In the genomic region with DNA sequence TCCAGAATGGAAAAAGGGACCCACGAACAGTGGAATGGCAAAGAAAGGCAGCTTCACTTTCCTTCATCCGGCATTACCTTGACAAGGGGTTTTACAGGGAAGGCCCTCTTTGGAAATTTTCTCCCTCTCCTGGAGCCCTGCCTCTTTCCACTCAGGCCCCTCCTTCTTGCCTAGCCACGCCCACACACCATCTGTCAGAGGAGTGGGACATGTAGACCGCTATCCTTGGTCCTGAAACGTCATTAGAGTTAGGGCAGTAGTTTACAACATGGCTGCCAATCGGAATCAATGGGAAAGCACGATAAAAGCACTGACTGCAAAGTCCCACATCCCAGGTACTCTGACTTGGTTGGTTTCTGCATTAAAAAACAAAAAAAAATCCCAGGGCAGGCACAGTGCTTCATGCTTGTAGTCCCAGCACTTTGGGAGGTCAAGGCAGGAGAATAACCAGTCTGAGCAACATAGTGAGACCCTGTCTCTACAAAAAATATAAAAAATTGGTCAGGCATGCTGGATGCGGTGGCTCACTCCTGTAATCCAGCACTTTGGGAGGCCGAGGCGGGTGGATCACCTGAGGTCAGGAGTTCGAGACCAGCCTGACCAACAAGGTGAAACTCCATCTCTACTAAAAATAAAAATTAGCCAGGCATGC, we compare ENCODE assay signal across 9 cellular contexts.
DNase-seq lines count a peak whose midpoint lies in the region; ATAC-seq and TF ChIP-seq lines count a peak whose summit lies in the region.
"Had no signal": no experiment of that assay in that cellular context is flagged by ENCODE, and none has a peak within 500 bp of the region (broad histone marks: within the 10 kb centered on the region; RNA-seq: fewer than 3 reads in every experiment).

No MANE protein-coding gene starts in this region.

- no peak for ATAC-seq in activated CD8-positive, alpha-beta memory T cell treated with anti-CD3 and anti-CD28 coated beads, Interleukin-2, amount 10 ng/mL, durations not matched to agents 7 days and 5 days
- no peak for ATAC-seq in activated T-helper 17 cell treated with anti-CD3 and anti-CD28 coated beads, Interleukin-2, amount 50 U/mL, for 72 hours (replicated peaks)
- ATAC-seq in HG03521 (IDR thresholded peaks at IDR 0.05; ENCODE audit: unreplicated experiment): no peak

- peak; percentile 45 for DNase-seq in activated CD8-positive, alpha-beta memory T cell treated with anti-CD3 and anti-CD28 coated beads, Interleukin-2, amount 10 ng/mL, durations not matched to agents 7 days and 5 days
- no peak for DNase-seq in activated CD8-positive, alpha-beta memory T cell treated with anti-CD3 and anti-CD28 coated beads for 24 hours
- peak; percentile 87 to 90 for DNase-seq in SJCRH30
- DNase-seq in fibroblast of pulmonary artery (ENCODE audit: low read depth): peak; percentile 86
- DNase-seq in smooth muscle cell of the brain vasculature (ENCODE audit: low read depth, low spot score): peak; percentile 49
- no peak for DNase-seq in NCI-H2029 (lab: John Stamatoyannopoulos, UW)

- H3K4me1 Mint-ChIP-seq in activated CD8-positive, alpha-beta memory T cell treated with anti-CD3 and anti-CD28 coated beads, Interleukin-2, amount 10 ng/mL, durations not matched to agents 7 days and 5 days: no peaks in the 10 kb centered on the region
- no peaks in the 10 kb centered on the region for H3K4me1 Mint-ChIP-seq in activated T-helper 17 cell treated with anti-CD3 and anti-CD28 coated beads, Interleukin-2, amount 50 U/mL, for 72 hours

- H3K4me3 Mint-ChIP-seq in activated CD8-positive, alpha-beta memory T cell treated with anti-CD3 and anti-CD28 coated beads, Interleukin-2, amount 10 ng/mL, durations not matched to agents 7 days and 5 days: no peak overlapping the region
- no peak overlapping the region for H3K4me3 Mint-ChIP-seq in activated T-helper 17 cell treated with anti-CD3 and anti-CD28 coated beads, Interleukin-2, amount 50 U/mL, for 72 hours
- H3K4me3 Mint-ChIP-seq: stimulated activated naive CD8-positive, alpha-beta T cell treated with anti-CD3 and anti-CD28 coated beads, Interleukin-15, Interleukin-2, amounts not matched to agents 100 ng/mL and 50 ng/mL, for 24 hours had no signal

- H3K27ac Mint-ChIP-seq in activated CD8-positive, alpha-beta memory T cell treated with anti-CD3 and anti-CD28 coated beads, Interleukin-2, amount 10 ng/mL, durations not matched to agents 7 days and 5 days: no peak overlapping the region
- H3K27ac Mint-ChIP-seq in activated T-helper 17 cell treated with anti-CD3 and anti-CD28 coated beads, Interleukin-2, amount 50 U/mL, for 72 hours: no peak overlapping the region
- H3K27ac Mint-ChIP-seq: stimulated activated naive CD8-positive, alpha-beta T cell treated with anti-CD3 and anti-CD28 coated beads, Interleukin-15, Interleukin-2, amounts not matched to agents 100 ng/mL and 50 ng/mL, for 24 hours had no signal

- H3K36me3 ChIP-seq in SJCRH30: no peaks in the 10 kb centered on the region

- CTCF ChIA-PET in activated CD8-positive, alpha-beta memory T cell treated with anti-CD3 and anti-CD28 coated beads, Interleukin-2, amount 10 ng/mL, durations not matched to agents 7 days and 5 days (lab: Charles Lee): no interaction called here

- H3K27me3 Mint-ChIP-seq in activated CD8-positive, alpha-beta memory T cell treated with anti-CD3 and anti-CD28 coated beads, Interleukin-2, amount 10 ng/mL, durations not matched to agents 7 days and 5 days: no peaks in the 10 kb centered on the region
- H3K27me3 Mint-ChIP-seq in activated T-helper 17 cell treated with anti-CD3 and anti-CD28 coated beads, Interleukin-2, amount 50 U/mL, for 72 hours: peaks cover 9% of the 10 kb centered on the region

- no peak overlapping the region for H3K27ac ChIP-seq in SJCRH30

- no peaks in the 10 kb centered on the region for H3K36me3 Mint-ChIP-seq in activated CD8-positive, alpha-beta memory T cell treated with anti-CD3 and anti-CD28 coated beads, Interleukin-2, amount 10 ng/mL, durations not matched to agents 7 days and 5 days
- no peaks in the 10 kb centered on the region for H3K36me3 Mint-ChIP-seq in activated T-helper 17 cell treated with anti-CD3 and anti-CD28 coated beads, Interleukin-2, amount 50 U/mL, for 72 hours (ENCODE audit: low read depth)

- no peaks in the 10 kb centered on the region for H3K27me3 ChIP-seq in SJCRH30

- no peak overlapping the region for H3K4me3 ChIP-seq in SJCRH30
- no peak overlapping the region for H3K4me3 ChIP-seq in fibroblast of pulmonary artery (replicated peaks; ENCODE audit: low read depth, low read length)

- no peaks in the 10 kb centered on the region for H3K9me3 ChIP-seq in SJCRH30 (replicated peaks)

- H3K4me1 ChIP-seq in SJCRH30: no peaks in the 10 kb centered on the region

- TF ChIP-seq CTCF in fibroblast of pulmonary artery (IDR thresholded peaks at IDR 0.05; ENCODE audit: low read length, missing control alignments): no peak

- no peaks in the 10 kb centered on the region for H3K9me3 Mint-ChIP-seq in activated CD8-positive, alpha-beta memory T cell treated with anti-CD3 and anti-CD28 coated beads, Interleukin-2, amount 10 ng/mL, durations not matched to agents 7 days and 5 days (ENCODE audit: low read depth)
- H3K9me3 Mint-ChIP-seq in activated T-helper 17 cell treated with anti-CD3 and anti-CD28 coated beads, Interleukin-2, amount 50 U/mL, for 72 hours: no peaks in the 10 kb centered on the region
- H3K9me3 Mint-ChIP-seq: stimulated activated naive CD8-positive, alpha-beta T cell treated with anti-CD3 and anti-CD28 coated beads, Interleukin-15, Interleukin-2, amounts not matched to agents 100 ng/mL and 50 ng/mL, for 24 hours had no signal

Comparison
In these comparisons a context has a peak if more than half of its experiments do, and no peak if none do; other contexts are left out.
1. DNase-seq: peak in activated CD8-positive, alpha-beta memory T cell treated with anti-CD3 and anti-CD28 coated beads, Interleukin-2, amount 10 ng/mL, durations not matched to agents 7 days and 5 days (single experiment), SJCRH30 (2 of 2), fibroblast of pulmonary artery (single experiment) and smooth muscle cell of the brain vasculature (single experiment); none in activated CD8-positive, alpha-beta memory T cell treated with anti-CD3 and anti-CD28 coated beads for 24 hours (single experiment) and NCI-H2029 (single experiment).